ENCODE assay signal across 8 cellular contexts in genomic region chr1:36156329-36157114, GRCh38. TPM values are rescaled to one million over a fixed set of nuclear protein-coding genes. Genes with fewer than 3 reads are reported as not detected.
A peak's percentile ranks its signal among the peaks of the same experiment; 100 is the strongest.
DNase-seq lines count a peak whose midpoint lies in the region; ATAC-seq and TF ChIP-seq lines count a peak whose summit lies in the region.

No MANE protein-coding gene starts in this region.

- H3K4me1 ChIP-seq in DOHH2 (ENCODE audit: control insufficient read depth, low read length): peaks cover 72% of the 10 kb centered on the region
- H3K4me1 ChIP-seq in mucosa of descending colon (ENCODE audit: low read depth): peaks cover 31% of the 10 kb centered on the region

- ATAC-seq in HG02642 (IDR thresholded peaks at IDR 0.05; ENCODE audit: poor library complexity, unreplicated experiment) (peak; percentile 1), mucosa of descending colon (peak; percentile 37), HG02678 (IDR thresholded peaks at IDR 0.05; ENCODE audit: unreplicated experiment) (no peak)

- no peaks in the 10 kb centered on the region for H3K27me3 ChIP-seq in DOHH2 (ENCODE audit: control insufficient read depth, low read length)

- H4K20me1 ChIP-seq in DOHH2 (ENCODE audit: control insufficient read depth, insufficient read depth, low read depth, low read length): 0 out of 2 replicates have a peak, but pooled peaks cover 4% of the 10 kb centered on the region

- DNase-seq in NCI-H69 (lab: John Stamatoyannopoulos, UW) (peak; percentile 80), epithelial cell of prostate (ENCODE audit: low read depth, low spot score) (no peak), mucosa of descending colon (peak; percentile 78 to 85 (median 79)), substantia nigra (lab: John Stamatoyannopoulos, UW) (peak; percentile 43 to 92 (median 81))
- peak; percentile 57 for DNase-seq in activated CD8-positive, alpha-beta memory T cell treated with anti-CD3 and anti-CD28 coated beads, Interleukin-2, amount 50 U/mL, for 4 hours

- H3K9me2 ChIP-seq in DOHH2 (replicated peaks; ENCODE audit: control insufficient read depth, low read length): no peaks in the 10 kb centered on the region

- TF ChIP-seq CTCF in DOHH2 (IDR thresholded peaks at IDR 0.05; ENCODE audit: low read depth, low read length, poor library complexity, severe bottlenecking): no peak
- no peak for TF ChIP-seq CTCF in mucosa of descending colon (IDR thresholded peaks at IDR 0.05)

- peaks cover 5% of the 10 kb centered on the region for H3F3A ChIP-seq in DOHH2 (ENCODE audit: control insufficient read depth, insufficient read depth)

- H3K4me3 ChIP-seq in DOHH2 (ENCODE audit: low read length) (peak overlapping the region; percentile 99), mucosa of descending colon (peak overlapping the region; percentile 98)

- peak overlapping the region; percentile 74 for H3K27ac ChIP-seq in DOHH2 (ENCODE audit: low read depth, low read length)
- H3K27ac ChIP-seq in epithelial cell of prostate: peak overlapping the region; percentile 98
- peak overlapping the region; percentile 99 for H3K27ac ChIP-seq in substantia nigra (ENCODE audit: low read depth, low read length, poor library complexity, severe bottlenecking)

- H3K36me3 ChIP-seq in DOHH2 (ENCODE audit: control insufficient read depth, low read length) (peaks cover 46% of the 10 kb centered on the region), mucosa of descending colon (ENCODE audit: low read depth) (no peaks in the 10 kb centered on the region)

- H3K9me3 ChIP-seq in DOHH2 (ENCODE audit: control insufficient read depth, insufficient read depth, low read length) (no peaks in the 10 kb centered on the region), mucosa of descending colon (no peaks in the 10 kb centered on the region)

- intact Hi-C loops in mucosa of descending colon (cut with DNase I, micrococcal nuclease): no loop called here

- peak overlapping the region; percentile 86 for H3K4me2 ChIP-seq in DOHH2 (ENCODE audit: low read length)

- peaks cover 69% of the 10 kb centered on the region for H3K79me2 ChIP-seq in DOHH2 (ENCODE audit: control insufficient read depth, low read length)

RNA-seq across cellular contexts. Expression of gene MAP7D1, which starts 0.6 kb away (rescaled TPM):
- 100 to 1,000 TPM in 1 of 3 donors, 10 to 100 TPM in 2; 41.5 to 161 (median 61.9) TPM for total RNA-seq in mucosa of descending colon

RNA-seq across cellular contexts. Expression of gene TRAPPC3, which starts 7.2 kb away (rescaled TPM):
- total RNA-seq in mucosa of descending colon: 10 to 100 TPM; 55.7 to 86.6 (median 57.7) TPM

RNA-seq across cellular contexts. Expression of gene COL8A2, which starts 31.5 kb away (rescaled TPM):
- 1 to 10 TPM in 2 of 3 donors, under 1 TPM in 1; 0.58 to 4.5 (median 1.5) TPM for total RNA-seq in mucosa of descending colon
